22 cellular contexts compared by ENCODE assay signal in the genomic region with DNA sequence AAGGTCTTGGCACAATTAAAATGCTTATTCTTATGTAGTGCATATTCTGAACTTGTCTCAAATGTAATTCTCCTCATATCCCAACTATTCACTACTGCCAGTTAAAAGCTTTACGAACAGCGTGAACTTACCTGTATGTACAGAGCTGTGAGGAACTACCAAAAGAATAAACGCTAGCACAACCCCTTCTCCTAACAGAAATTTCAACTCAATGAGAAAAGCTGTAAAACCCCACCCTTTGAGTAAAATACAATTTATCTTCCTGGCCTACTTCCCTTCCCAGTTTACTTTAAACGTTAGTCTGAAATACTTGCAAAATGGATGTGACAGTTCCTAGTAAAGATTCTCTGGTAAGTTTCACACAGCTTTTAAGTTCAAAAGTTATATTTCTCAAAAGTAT. TPM values are rescaled to one million over a fixed set of nuclear protein-coding genes. Genes with fewer than 3 reads are reported as not detected.
DNase-seq lines count a peak whose midpoint lies in the region; ATAC-seq, FAIRE-seq and TF ChIP-seq lines count a peak whose summit lies in the region.
"Had no signal": no experiment of that assay in that cellular context is flagged by ENCODE, and none has a peak within 500 bp of the region (broad histone marks: within the 10 kb centered on the region; RNA-seq: fewer than 3 reads in every experiment).

No MANE protein-coding gene starts in this region.

- H3K9me2 ChIP-seq in SU-DHL-6 (replicated peaks; ENCODE audit: insufficient read depth, low read length) (no peaks in the 10 kb centered on the region), OCI-LY7 (ENCODE audit: insufficient read depth, low read length) (no peaks in the 10 kb centered on the region)

- no peaks in the 10 kb centered on the region for H3K9me3 ChIP-seq in SU-DHL-6 (ENCODE audit: insufficient read depth, low read length)
- 0 out of 2 replicates have a peak, but pooled peaks cover 3% of the 10 kb centered on the region for H3K9me3 ChIP-seq in OCI-LY7 (ENCODE audit: low read length)
- H3K9me3 ChIP-seq: SJSA1 had no signal

- no peak overlapping the region for H3K9ac ChIP-seq in SU-DHL-6 (ENCODE audit: low read length)
- H3K9ac ChIP-seq: GM23248 had no signal

- no peak overlapping the region for H3K4me3 Mint-ChIP-seq in stimulated activated effector memory CD8-positive, alpha-beta T cell treated with anti-CD3 and anti-CD28 coated beads, Interleukin-12 subunit alpha, Interleukin-12 subunit beta, amount 100 ng/mL, for 72 hours
- H3K4me3 Mint-ChIP-seq in progenitor cell of endocrine pancreas (ENCODE audit: low read depth), result no peak overlapping the region

- H3K36me3 ChIP-seq in SU-DHL-6 (ENCODE audit: low read length) (peaks cover 69% of the 10 kb centered on the region), OCI-LY7 (ENCODE audit: insufficient read depth, low read length) (peaks cover 94% of the 10 kb centered on the region)

- H3K79me2 ChIP-seq in SU-DHL-6 (ENCODE audit: insufficient read depth, low read length) (peaks cover 94% of the 10 kb centered on the region), OCI-LY7 (ENCODE audit: insufficient read depth, low read depth, low read length) (peaks cover 85% of the 10 kb centered on the region)

- TF ChIP-seq CTCF in SU-DHL-6 (IDR thresholded peaks at IDR 0.05; ENCODE audit: insufficient read depth, low read length, poor library complexity, severe bottlenecking), result no peak
- TF ChIP-seq CTCF in OCI-LY7 (conservative IDR thresholded peaks at IDR 0.05; ENCODE audit: low read length), result no peak
- TF ChIP-seq CTCF in progenitor cell of endocrine pancreas (IDR thresholded peaks at IDR 0.05; ENCODE audit: unreplicated experiment), result no peak

- peak overlapping the region; percentile 95; the same call in 1 of the 2 replicates for H3K27ac ChIP-seq in SU-DHL-6 (ENCODE audit: low read depth, low read length)
- H3K27ac ChIP-seq in OCI-LY7 (ENCODE audit: low read depth, low read length, poor library complexity, severe bottlenecking), result no peak overlapping the region
- H3K27ac ChIP-seq: GM23248, PC-9, SJSA1 had no signal

- no peaks in the 10 kb centered on the region for H3K27me3 Mint-ChIP-seq in progenitor cell of endocrine pancreas

- H3K4me2 ChIP-seq in SU-DHL-6 (ENCODE audit: low read depth, low read length, poor library complexity, severe bottlenecking), result no peak overlapping the region
- H3K4me2 ChIP-seq in OCI-LY7 (ENCODE audit: low read length), result no peak overlapping the region
- H3K4me2 ChIP-seq: PC-9 had no signal

- no peak for TF ChIP-seq POLR2A in GM12892 (IDR thresholded peaks at IDR 0.05; ENCODE audit: low read depth, low read length)

- H4K20me1 ChIP-seq in SU-DHL-6 (ENCODE audit: low read depth, low read length) (peaks cover 25% of the 10 kb centered on the region), OCI-LY7 (ENCODE audit: insufficient read depth, low read length) (no peaks in the 10 kb centered on the region)

- intact Hi-C loops in left colon (cut with DNase I, micrococcal nuclease), result no loop called here
- intact Hi-C loops in OCI-LY7 (cut with micrococcal nuclease; ENCODE audit: unreplicated experiment), result no loop called here

- no peak overlapping the region for H2AFZ ChIP-seq in SU-DHL-6 (ENCODE audit: low read depth, low read length, severe bottlenecking)
- H2AFZ ChIP-seq in OCI-LY7 (ENCODE audit: low read length), result no peak overlapping the region
- H2AFZ ChIP-seq: GM23248, PC-9 had no signal

- no TSS peak for BruUV-seq in OCI-LY7 (replicated peaks; lab: Mats Ljungman, UMichigan)

- peak; percentile 90 for ATAC-seq in left colon
- ATAC-seq in stimulated activated effector memory CD8-positive, alpha-beta T cell treated with anti-CD3 and anti-CD28 coated beads, Interleukin-12 subunit alpha, Interleukin-12 subunit beta, amount 100 ng/mL, for 72 hours, result no peak
- ATAC-seq: Right ventricle myocardium inferior had no signal

- H3K27me3 ChIP-seq in SU-DHL-6 (ENCODE audit: low read length), result no peaks in the 10 kb centered on the region
- H3K27me3 ChIP-seq: SJSA1 had no signal

- FAIRE-seq in GM12892 (lab: Jason Lieb, UNC), result peak; percentile 62

- peaks cover 80% of the 10 kb centered on the region for H3K36me3 Mint-ChIP-seq in stimulated activated effector memory CD8-positive, alpha-beta T cell treated with anti-CD3 and anti-CD28 coated beads, Interleukin-12 subunit alpha, Interleukin-12 subunit beta, amount 100 ng/mL, for 72 hours
- peaks cover 7% of the 10 kb centered on the region for H3K36me3 Mint-ChIP-seq in progenitor cell of endocrine pancreas (ENCODE audit: insufficient read depth)

- peaks cover 64% of the 10 kb centered on the region for H3K4me1 ChIP-seq in OCI-LY7 (ENCODE audit: insufficient read depth, low read length, poor library complexity, severe bottlenecking)

- no peaks in the 10 kb centered on the region for H3K9me3 Mint-ChIP-seq in stimulated activated effector memory CD8-positive, alpha-beta T cell treated with anti-CD3 and anti-CD28 coated beads, Interleukin-12 subunit alpha, Interleukin-12 subunit beta, amount 100 ng/mL, for 72 hours
- H3K9me3 Mint-ChIP-seq in progenitor cell of endocrine pancreas (ENCODE audit: low read depth), result no peaks in the 10 kb centered on the region

- peaks cover 15% of the 10 kb centered on the region for H3K4me1 Mint-ChIP-seq in stimulated activated effector memory CD8-positive, alpha-beta T cell treated with anti-CD3 and anti-CD28 coated beads, Interleukin-12 subunit alpha, Interleukin-12 subunit beta, amount 100 ng/mL, for 72 hours
- H3K4me1 Mint-ChIP-seq in progenitor cell of endocrine pancreas (ENCODE audit: low read depth), result no peaks in the 10 kb centered on the region

- DNase-seq in GM12892 (ENCODE audit: insufficient read length), result no peak
- DNase-seq in left colon, result no peak
- no peak for DNase-seq in stimulated activated effector memory CD8-positive, alpha-beta T cell treated with anti-CD3 and anti-CD28 coated beads, Interleukin-12 subunit alpha, Interleukin-12 subunit beta, amount 100 ng/mL, for 72 hours (ENCODE audit: low spot score in 2 of 2)
- no peak for DNase-seq in OCI-LY7 (ENCODE audit: low spot score)
- no peak for DNase-seq in progenitor cell of endocrine pancreas (ENCODE audit: low spot score, unreplicated experiment)
- DNase-seq in Ammon's horn (ENCODE audit: low spot score), result no peak
- DNase-seq: Calu3, DMS79 treated with DMSO at 0.1 percent for 48 hours, GF-D8, GM23248, H7, MV-4-11, NCI-H1105, NCI-H1436 treated with DMSO at 0.1 percent for 48 hours, NCI-H1930, NCI-H2107, NCI-H524, NCI-H774 had no signal

- CTCF ChIA-PET in OCI-LY7 (lab: Charles Lee; ENCODE audit: unreplicated experiment), result no interaction called here

- no peak overlapping the region for H3K4me3 ChIP-seq in SU-DHL-6 (ENCODE audit: insufficient read depth, low read length, poor library complexity, severe bottlenecking)
- no peak overlapping the region for H3K4me3 ChIP-seq in OCI-LY7 (ENCODE audit: low read depth, low read length, poor library complexity, severe bottlenecking)
- H3K4me3 ChIP-seq: GM23248, PC-9, SJSA1 had no signal

- peak overlapping the region; percentile 50 for H3K27ac Mint-ChIP-seq in stimulated activated effector memory CD8-positive, alpha-beta T cell treated with anti-CD3 and anti-CD28 coated beads, Interleukin-12 subunit alpha, Interleukin-12 subunit beta, amount 100 ng/mL, for 72 hours
- H3K27ac Mint-ChIP-seq in progenitor cell of endocrine pancreas, result no peak overlapping the region

- POLR2A ChIA-PET in OCI-LY7 (lab: Charles Lee), result interaction anchor here (0.7 kb wide), 1 partner anchor 9 kb away, joined by 4 read pairs; no protein-coding TSS in a partner anchor

- peaks cover 80% of the 10 kb centered on the region for H3F3A ChIP-seq in SU-DHL-6 (ENCODE audit: insufficient read depth)

RNA-seq across cellular contexts. Expression of gene GPCPD1, which starts 26.1 kb away (rescaled TPM):
- polyA plus RNA-seq in GM12892 (2012; ENCODE audit: missing spikeins), result 35.6 TPM
- total RNA-seq in left colon (10 to 100 TPM; 23.6 to 26.0 TPM), OCI-LY7 (2022) (90.7 and 101 TPM in 2 replicates), progenitor cell of endocrine pancreas (29.8 and 34.2 TPM in 2 replicates)
- total RNA-seq in OCI-LY7 (2014; rRNA removed; shearing (Covaris generic)), result 36.6 and 50.8 TPM in 2 replicates
